Comparison of ENCODE assay signal across 8 cellular contexts in genomic region chr1:66436378-66437135, GRCh38.
DNase-seq lines count a peak whose midpoint lies in the region; ATAC-seq, FAIRE-seq and TF ChIP-seq lines count a peak whose summit lies in the region.

No MANE protein-coding gene starts in this region.

- FAIRE-seq in endothelial cell of umbilical vein (lab: Jason Lieb, UNC), result peak; percentile 64

- no peaks in the 10 kb centered on the region for H4K20me1 ChIP-seq in endothelial cell of umbilical vein (replicated peaks; ENCODE audit: control insufficient read depth, extremely low read depth, insufficient read depth, low read length)

- H3K4me1 ChIP-seq in endothelial cell of umbilical vein (ENCODE audit: control insufficient read depth, extremely low read depth, insufficient read depth, low read length), result peaks cover 34% of the 10 kb centered on the region

- H3K27ac ChIP-seq in VCaP, result peak overlapping the region; percentile 3; the same call in 1 of the 2 replicates
- no peak overlapping the region for H3K27ac ChIP-seq in endothelial cell of umbilical vein (ENCODE audit: insufficient read depth, low read depth, low read length)

- H3K36me3 ChIP-seq in endothelial cell of umbilical vein (ENCODE audit: control insufficient read depth in 2 of 2, extremely low read depth in 1 of 2, insufficient read depth in 2 of 2, low read length in 2 of 2), result no peaks in the 10 kb centered on the region

- CTCF ChIA-PET in endothelial cell of umbilical vein (lab: Charles Lee), result interaction anchor here (0.6 to 2.5 kb wide), 28 partner anchors 9 to 297 kb away, joined by 3 to 32 read pairs (median 4); partner anchors contain the start of gene SGIP1

- peak; percentile 35; the same call in 1 of the 2 replicates for TF ChIP-seq CTCF in VCaP (conservative IDR thresholded peaks at IDR 0.05)
- peak; percentile 13 to 31 for TF ChIP-seq CTCF in endothelial cell of umbilical vein (IDR thresholded peaks at IDR 0.05; ENCODE audit: extremely low read depth in 1 of 2, insufficient read depth in 1 of 2, low read depth in 1 of 2, low read length in 2 of 2)

- no TSS peak for BruUV-seq in endothelial cell of umbilical vein (replicated peaks; lab: Mats Ljungman, UMichigan)

- no peaks in the 10 kb centered on the region for H3K79me2 ChIP-seq in endothelial cell of umbilical vein (ENCODE audit: control insufficient read depth, insufficient read depth, low read length)

- no peak overlapping the region for H3K4me3 ChIP-seq in endothelial cell of umbilical vein (replicated peaks in 1 of 3; ENCODE audit: insufficient read depth in 1 of 3, low read depth in 1 of 3, low read length in 3 of 3)

- no peaks in the 10 kb centered on the region for H3K27me3 ChIP-seq in endothelial cell of umbilical vein (ENCODE audit: control insufficient read depth in 2 of 2, insufficient read depth in 2 of 2, low read length in 2 of 2)

- DNase-seq in EH (ENCODE audit: low read depth), result peak; percentile 90
- DNase-seq in endothelial cell of umbilical vein (ENCODE audit: low read depth, low spot score), result peak; percentile 46
- DNase-seq in stimulated activated CD4-positive, alpha-beta T cell treated with anti-CD3 and anti-CD28 coated beads, Interleukin-2, amount 100 ng/mL, for 24 hours, result peak; percentile 50 to 65
- DNase-seq in NCI-H1105 (lab: John Stamatoyannopoulos, UW), result no peak
- no peak for DNase-seq in left colon

- POLR2A ChIA-PET in endothelial cell of umbilical vein (lab: Charles Lee), result interaction anchor here (1.0 to 1.6 kb wide), 2 partner anchors 83 to 105 kb away, joined by 3 read pairs; no protein-coding TSS in a partner anchor

- H3K9me3 ChIP-seq in endothelial cell of umbilical vein (replicated peaks; ENCODE audit: control insufficient read depth, insufficient read depth, low read length), result no peaks in the 10 kb centered on the region

- no peak overlapping the region for H3K4me2 ChIP-seq in endothelial cell of umbilical vein (ENCODE audit: insufficient read depth, low read length)

- H3K9ac ChIP-seq in endothelial cell of umbilical vein (replicated peaks; ENCODE audit: extremely low read depth, insufficient read depth, low read length), result no peak overlapping the region

- intact Hi-C loops in endothelial cell of umbilical vein (cut with micrococcal nuclease), result no loop called here
- intact Hi-C loops in left colon (cut with DNase I, micrococcal nuclease), result no loop called here

- TF ChIP-seq POLR2A in endothelial cell of umbilical vein (IDR thresholded peaks at IDR 0.05; ENCODE audit: low read depth, low read length), result no peak

- peak overlapping the region; percentile 32 for H2AFZ ChIP-seq in endothelial cell of umbilical vein (ENCODE audit: low read depth, low read length)

- dilution Hi-C loops in endothelial cell of umbilical vein (cut with MboI; ENCODE audit: extremely low pct_ligation_motif_present, low sequenced_read_pairs), result no loop called here

- H3K9me1 ChIP-seq in endothelial cell of umbilical vein (replicated peaks; ENCODE audit: control insufficient read depth, extremely low read depth, insufficient read depth, low read length), result no peaks in the 10 kb centered on the region

- peak; percentile 68 for ATAC-seq in GM21367 (IDR thresholded peaks at IDR 0.05; ENCODE audit: unreplicated experiment)
- peak; percentile 73 for ATAC-seq in HG03520 (IDR thresholded peaks at IDR 0.05; ENCODE audit: unreplicated experiment)
- ATAC-seq in left colon, result no peak

TF ChIP-seq in endothelial cell of umbilical vein, 7 proteins besides CTCF, POLR2A, EP300 and RAD21:
- TF ChIP-seq GATA2 (IDR thresholded peaks at IDR 0.05; ENCODE audit: insufficient read depth, insufficient read length, low read depth, low read length) (no peak), EZH2 (IDR thresholded peaks at IDR 0.05; ENCODE audit: borderline replicate concordance, low read depth, low read length, severe bottlenecking) (no peak), JUN (IDR thresholded peaks at IDR 0.05; ENCODE audit: borderline replicate concordance, insufficient read depth, insufficient read length, low read depth) (no peak), POLR2AphosphoS5 (IDR thresholded peaks at IDR 0.05; ENCODE audit: insufficient read depth, low read depth, low read length) (no peak), FOS (IDR thresholded peaks at IDR 0.05; ENCODE audit: borderline replicate concordance, insufficient read depth, low read length) (no peak), MYC (IDR thresholded peaks at IDR 0.05; ENCODE audit: low read depth, low read length) (no peak)
- TF ChIP-seq, protein P1, sequence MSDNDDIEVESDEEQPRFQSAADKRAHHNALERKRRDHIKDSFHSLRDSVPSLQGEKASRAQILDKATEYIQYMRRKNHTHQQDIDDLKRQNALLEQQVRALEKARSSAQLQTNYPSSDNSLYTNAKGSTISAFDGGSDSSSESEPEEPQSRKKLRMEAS (IDR thresholded peaks at IDR 0.05; ENCODE audit: insufficient read depth, insufficient read length), result no peak

Comparison
In these comparisons a context has a peak if more than half of its experiments do, and no peak if none do; other contexts are left out.
1. DNase-seq: peak in EH (single experiment), endothelial cell of umbilical vein (single experiment) and stimulated activated CD4-positive, alpha-beta T cell treated with anti-CD3 and anti-CD28 coated beads, Interleukin-2, amount 100 ng/mL, for 24 hours (2 of 2); none in NCI-H1105 (single experiment) and left colon (0 of 2).